ENCODE assay signal across 8 cellular contexts in genomic region chr2:111121028-111121872, GRCh38. TPM values are rescaled to one million over a fixed set of nuclear protein-coding genes. Genes with fewer than 3 reads are reported as not detected.
A peak's percentile ranks its signal among the peaks of the same experiment; 100 is the strongest.
DNase-seq lines count a peak whose midpoint lies in the region; ATAC-seq and TF ChIP-seq lines count a peak whose summit lies in the region.

No MANE protein-coding gene starts in this region.

- peaks cover 50% of the 10 kb centered on the region for H3K27me3 Mint-ChIP-seq in H9 (ENCODE audit: low read depth)
- H3K27me3 Mint-ChIP-seq in activated T-cell treated with anti-CD3 and anti-CD28 coated beads, Interleukin-2, amount 50 U/mL, for 4 hours (ENCODE audit: low read depth) = peaks cover 34% of the 10 kb centered on the region

- H3K79me1 ChIP-seq in H9 (ENCODE audit: insufficient read depth, low read depth, low read length, poor library complexity, severe bottlenecking) = peaks cover 4% of the 10 kb centered on the region

- no peak overlapping the region for H2BK20ac ChIP-seq in H9 (ENCODE audit: low read depth, low read length, poor library complexity, severe bottlenecking)

- peak overlapping the region; percentile 78 for H3K4me2 ChIP-seq in H9 (ENCODE audit: insufficient read depth, insufficient read length, low read length)

- H3K4me3 ChIP-seq in fibroblast of pulmonary artery (replicated peaks; ENCODE audit: low read depth, low read length) = peak overlapping the region; percentile 88
- H3K4me3 ChIP-seq in neuron (ENCODE audit: low read length) = peak overlapping the region; percentile 80
- peak overlapping the region; percentile 91 for H3K4me3 ChIP-seq in upper lobe of right lung

- peak overlapping the region; percentile 89 for H3K27ac ChIP-seq in C4-2B
- no peak overlapping the region for H3K27ac ChIP-seq in H9 (ENCODE audit: insufficient read length, low read depth, low read length)
- peak overlapping the region; percentile 77 for H3K27ac ChIP-seq in upper lobe of right lung

- H4K91ac ChIP-seq in H9 (ENCODE audit: insufficient read length, low read depth, low read length) = no peak overlapping the region

- peaks cover 22% of the 10 kb centered on the region for H3K36me3 ChIP-seq in neuron (ENCODE audit: insufficient read depth, low read length)
- peaks cover 26% of the 10 kb centered on the region for H3K36me3 ChIP-seq in upper lobe of right lung

- H3K36me3 Mint-ChIP-seq in H9 (ENCODE audit: insufficient read depth in 1 of 3, low read depth in 3 of 3) = peaks cover 11 to 26% (median 25%) of the 10 kb centered on the region in 3 experiments
- peaks cover 27% of the 10 kb centered on the region for H3K36me3 Mint-ChIP-seq in activated T-cell treated with anti-CD3 and anti-CD28 coated beads, Interleukin-2, amount 50 U/mL, for 4 hours (ENCODE audit: insufficient read depth)

- H2BK120ac ChIP-seq in H9 (ENCODE audit: low read depth, low read length, poor library complexity, severe bottlenecking) = no peak overlapping the region

- H3K27ac Mint-ChIP-seq in H9 = peak overlapping the region; percentile 61 to 94 (median 65); a peak in 5 of 7 replicates

- H4K5ac ChIP-seq in H9 (ENCODE audit: insufficient read length, low read depth, low read length) = no peak overlapping the region

- peak overlapping the region; percentile 85 for H3K14ac ChIP-seq in H9 (ENCODE audit: insufficient read depth, low read length)

- H3K23me2 ChIP-seq in H9 (ENCODE audit: insufficient read length, low read depth, low read length, poor library complexity, severe bottlenecking) = peaks cover 48% of the 10 kb centered on the region

- no peak overlapping the region for H2BK5ac ChIP-seq in H9 (ENCODE audit: insufficient read length, low read length)

- no CpG with 5 or more reads among the region's 83 CpGs for WGBS in H9 (ENCODE audit: extremely low coverage, insufficient read length, low lambda C conversion rate)

- no peaks in the 10 kb centered on the region for H4K20me1 ChIP-seq in H9 (ENCODE audit: control insufficient read depth, insufficient read depth, insufficient read length)

- H3K23ac ChIP-seq in H9 (ENCODE audit: insufficient read length, low read depth, low read length) = no peak overlapping the region

- H4K8ac ChIP-seq in H9 (replicated peaks; ENCODE audit: insufficient read length, low read depth, low read length) = no peak overlapping the region

- H3K9me3 Mint-ChIP-seq in H9 = peaks cover 3 to 5% of the 10 kb centered on the region in 2 experiments; a peak in 4 of 5 replicates
- H3K9me3 Mint-ChIP-seq in activated T-cell treated with anti-CD3 and anti-CD28 coated beads, Interleukin-2, amount 50 U/mL, for 4 hours = no peaks in the 10 kb centered on the region

- H2AK5ac ChIP-seq in H9 (ENCODE audit: insufficient read length, low read length) = no peak overlapping the region

- H3K4me1 ChIP-seq in H9 (ENCODE audit: insufficient read depth, low read length) (no peaks in the 10 kb centered on the region), neuron (ENCODE audit: insufficient read depth, low read length) (peaks cover 39% of the 10 kb centered on the region), upper lobe of right lung (peaks cover 41% of the 10 kb centered on the region)

- H2BK15ac ChIP-seq in H9 (ENCODE audit: low read depth, low read length) = no peak overlapping the region; the same call in 1 of the 2 replicates

- no peaks in the 10 kb centered on the region for H3K79me2 ChIP-seq in H9 (ENCODE audit: insufficient read depth, low read length)

- H3K27me3 ChIP-seq in H9 (ENCODE audit: insufficient read depth, low read length) (peaks cover 30% of the 10 kb centered on the region), neuron (ENCODE audit: insufficient read depth, low read length) (peaks cover 21% of the 10 kb centered on the region), upper lobe of right lung (peaks cover 4% of the 10 kb centered on the region)

- no peak for TF ChIP-seq CTCF in C4-2B (conservative IDR thresholded peaks at IDR 0.05)
- TF ChIP-seq CTCF in H9 (conservative IDR thresholded peaks at IDR 0.05) = no peak; the same call in 2 of the 3 replicates
- TF ChIP-seq CTCF in fibroblast of pulmonary artery (IDR thresholded peaks at IDR 0.05; ENCODE audit: low read length, missing control alignments) = no peak
- TF ChIP-seq CTCF in upper lobe of right lung (IDR thresholded peaks at IDR 0.05) = no peak

- no peaks in the 10 kb centered on the region for H3K9me3 ChIP-seq in H9 (ENCODE audit: control insufficient read depth, low read depth, low read length)
- no peaks in the 10 kb centered on the region for H3K9me3 ChIP-seq in neuron (ENCODE audit: low read length)
- no peaks in the 10 kb centered on the region for H3K9me3 ChIP-seq in upper lobe of right lung

- H3K9ac ChIP-seq in H9 (ENCODE audit: extremely low read depth, insufficient read length, low read length) = peak overlapping the region; percentile 83

- H3K4me3 Mint-ChIP-seq in H9 = peak overlapping the region; percentile 86 to 93
- peak overlapping the region; percentile 94 for H3K4me3 Mint-ChIP-seq in activated T-cell treated with anti-CD3 and anti-CD28 coated beads, Interleukin-2, amount 50 U/mL, for 4 hours

- H2AFZ ChIP-seq in H9 (ENCODE audit: low read length) (no peak overlapping the region), neuron (ENCODE audit: low read depth, low read length) (peak overlapping the region; percentile 87)

- H3K4ac ChIP-seq in H9 (ENCODE audit: low read depth, low read length) = no peak overlapping the region

- H3K18ac ChIP-seq in H9 (ENCODE audit: insufficient read length, low read depth, low read length) = peak overlapping the region; percentile 80

- H3T11ph ChIP-seq in H9 (ENCODE audit: low read length) = no peak overlapping the region

- no peak overlapping the region for H3K56ac ChIP-seq in H9 (ENCODE audit: insufficient read length, low read depth, low read length)

- peaks cover 28 to 34% of the 10 kb centered on the region in 2 experiments for H3K4me1 Mint-ChIP-seq in H9
- H3K4me1 Mint-ChIP-seq in activated T-cell treated with anti-CD3 and anti-CD28 coated beads, Interleukin-2, amount 50 U/mL, for 4 hours (ENCODE audit: low read depth) = peaks cover 57% of the 10 kb centered on the region

- H2BK12ac ChIP-seq in H9 (ENCODE audit: insufficient read length, low read depth, low read length) = no peak overlapping the region

- DNase-seq in H9 (peak; percentile 37), NCI-H510A treated with DMSO at 0.1 percent for 48 hours (lab: John Stamatoyannopoulos, UW) (peak; percentile 43), fibroblast of pulmonary artery (ENCODE audit: low read depth) (peak; percentile 41), upper lobe of right lung (peak; percentile 81)
- DNase-seq in activated T-cell treated with anti-CD3 and anti-CD28 coated beads, Interleukin-2, amount 50 U/mL, for 4 hours = peak; percentile 37

- peak in 1 of 2 donors; percentile 7 for ATAC-seq in activated T-cell treated with anti-CD3 and anti-CD28 coated beads, Interleukin-2, amount 50 U/mL, for 4 hours
- peak; percentile 1 for ATAC-seq in upper lobe of right lung
- no peak for ATAC-seq in GM19324 (IDR thresholded peaks at IDR 0.05; ENCODE audit: low FRiP score, unreplicated experiment)

- intact Hi-C loops in upper lobe of right lung (cut with DNase I) = no loop called here

RNA-seq across cellular contexts. Expression of gene BCL2L11, which starts 0.5 kb away (rescaled TPM):
- total RNA-seq in H9 (2021) (18.9 and 21.2 TPM in 2 replicates), upper lobe of right lung (23.9 TPM)
- 10 to 100 TPM; 63.3 to 68.9 (median 65.5) TPM for total RNA-seq in activated T-cell treated with anti-CD3 and anti-CD28 coated beads, Interleukin-2, amount 50 U/mL, for 4 hours
